In genomic region chr2:177262958-177263450, GRCh38 we compare ENCODE assay signal across 8 cellular contexts. TPM values are rescaled to one million over a fixed set of nuclear protein-coding genes. Genes with fewer than 3 reads are reported as not detected.
DNase-seq lines count a peak whose midpoint lies in the region; ATAC-seq and TF ChIP-seq lines count a peak whose summit lies in the region.

No MANE protein-coding gene starts in this region.

- H3K4me3 Mint-ChIP-seq in naive B cell: peak overlapping the region; percentile 88 to 99 (median 98)

- H3K9me3 ChIP-seq in AG04450 (ENCODE audit: control insufficient read depth, insufficient read depth, low read length) (peaks cover 3% of the 10 kb centered on the region; the same call in 1 of the 2 replicates), KOPT-K1 (ENCODE audit: insufficient read depth, low read length, poor library complexity, severe bottlenecking) (peaks cover 4% of the 10 kb centered on the region), colonic mucosa (no peaks in the 10 kb centered on the region)

- H3K27ac ChIP-seq in AG04450 (ENCODE audit: low read depth, low read length): peak overlapping the region; percentile 99
- H3K27ac ChIP-seq in KOPT-K1 (ENCODE audit: low read depth, low read length, poor library complexity, severe bottlenecking): peak overlapping the region; percentile 100
- H3K27ac ChIP-seq in colonic mucosa: peak overlapping the region; percentile 100

- intact Hi-C loops in colonic mucosa (cut with DNase I): loop anchor here (2.0 to 5.0 kb wide), 2 partner anchors 48 to 69 kb away; no protein-coding TSS in a partner anchor

- H3K27me3 Mint-ChIP-seq in naive B cell: no peaks in the 10 kb centered on the region

- DNase-seq in AG04450 (ENCODE audit: low read depth, low spot score): no peak
- no peak for DNase-seq in colonic mucosa
- DNase-seq in naive B cell: no peak
- no peak for DNase-seq in NCI-H2196 (lab: John Stamatoyannopoulos, UW; ENCODE audit: unreplicated experiment)
- no peak for DNase-seq in stimulated activated CD4-positive, alpha-beta T cell treated with anti-CD3 and anti-CD28 coated beads, Interleukin-4, amount 100 ng/mL, for 1 hour

- peaks cover 0 to 3% (median 0%) of the 10 kb centered on the region in 7 donors for H3K9me3 Mint-ChIP-seq in naive B cell

- H3K36me3 Mint-ChIP-seq in naive B cell: no peaks in the 10 kb centered on the region

- H3K4me1 ChIP-seq in colonic mucosa: no peaks in the 10 kb centered on the region

- H3K4me3 ChIP-seq in AG04450 (ENCODE audit: low read depth, low read length) (peak overlapping the region; percentile 80), colonic mucosa (peak overlapping the region; percentile 94)

- H3K27ac Mint-ChIP-seq in naive B cell: peak overlapping the region; percentile 95 to 100 (median 98)

- H3K9ac ChIP-seq in colonic mucosa (ENCODE audit: low read depth in 2 of 2, low read length in 2 of 2): peak overlapping the region; percentile 62 to 97

- POLR2A ChIA-PET in AG04450 (lab: Yijun Ruan, JAX): interaction anchor here (0.9 to 3.1 kb wide), 12 partner anchors 8 to 98 kb away, joined by 3 to 25 read pairs (median 7); partner anchors contain the start of gene HNRNPA3

- H3K36me3 ChIP-seq in KOPT-K1 (ENCODE audit: insufficient read depth, low read length) (peaks cover 10% of the 10 kb centered on the region; the same call in 1 of the 2 replicates), colonic mucosa (no peaks in the 10 kb centered on the region)

- TF ChIP-seq CTCF in AG04450 (IDR thresholded peaks at IDR 0.05; ENCODE audit: low read depth, low read length): no peak
- TF ChIP-seq CTCF in colonic mucosa (IDR thresholded peaks at IDR 0.05): no peak

- peaks cover 32 to 60% (median 52%) of the 10 kb centered on the region in 3 donors for H3K4me1 Mint-ChIP-seq in naive B cell

- ATAC-seq in naive B cell (ENCODE audit: low read depth in 2 of 2): no peak
- ATAC-seq in HG02970 (IDR thresholded peaks at IDR 0.05; ENCODE audit: low FRiP score, unreplicated experiment): no peak
- no peak for ATAC-seq in GM19395 (IDR thresholded peaks at IDR 0.05; ENCODE audit: unreplicated experiment)

- H3K27me3 ChIP-seq in AG04450 (ENCODE audit: control insufficient read depth, insufficient read depth, low read length) (no peaks in the 10 kb centered on the region), colonic mucosa (no peaks in the 10 kb centered on the region)

- CTCF ChIA-PET in AG04450 (lab: Charles Lee): interaction anchor here (0.6 to 4.8 kb wide), 26 partner anchors 9 to 495 kb away, joined by 3 to 61 read pairs (median 4); partner anchors contain the start of gene AGPS

RNA-seq across cellular contexts. Expression of gene NFE2L2, which starts 1.5 kb away (rescaled TPM):
- polyA plus RNA-seq in AG04450 (2011; rRNA removed) (227 and 321 TPM in 2 replicates), naive B cell (ENCODE audit: low read depth in 6 of 6) (10 to 100 TPM; 45.9 to 60.4 (median 54.7) TPM)
- 292 and 300 TPM in 2 replicates for polyA minus RNA-seq in AG04450 (2011; rRNA and poly(A)+ RNA removed)
- 10 to 100 TPM; 81.5 to 87.6 TPM for total RNA-seq in colonic mucosa

RNA-seq across cellular contexts. Expression of gene HNRNPA3, which starts 50.4 kb away (rescaled TPM):
- polyA plus RNA-seq in AG04450 (2011; rRNA removed) (143 and 177 TPM in 2 replicates), naive B cell (ENCODE audit: low read depth in 6 of 6) (10 to 100 TPM; 48.0 to 96.3 (median 70.3) TPM)
- 30.4 and 57.9 TPM in 2 replicates for polyA minus RNA-seq in AG04450 (2011; rRNA and poly(A)+ RNA removed)
- total RNA-seq in colonic mucosa: 100 to 1,000 TPM; 147 to 278 TPM
